8 cellular contexts compared by ENCODE assay signal in the genomic region with DNA sequence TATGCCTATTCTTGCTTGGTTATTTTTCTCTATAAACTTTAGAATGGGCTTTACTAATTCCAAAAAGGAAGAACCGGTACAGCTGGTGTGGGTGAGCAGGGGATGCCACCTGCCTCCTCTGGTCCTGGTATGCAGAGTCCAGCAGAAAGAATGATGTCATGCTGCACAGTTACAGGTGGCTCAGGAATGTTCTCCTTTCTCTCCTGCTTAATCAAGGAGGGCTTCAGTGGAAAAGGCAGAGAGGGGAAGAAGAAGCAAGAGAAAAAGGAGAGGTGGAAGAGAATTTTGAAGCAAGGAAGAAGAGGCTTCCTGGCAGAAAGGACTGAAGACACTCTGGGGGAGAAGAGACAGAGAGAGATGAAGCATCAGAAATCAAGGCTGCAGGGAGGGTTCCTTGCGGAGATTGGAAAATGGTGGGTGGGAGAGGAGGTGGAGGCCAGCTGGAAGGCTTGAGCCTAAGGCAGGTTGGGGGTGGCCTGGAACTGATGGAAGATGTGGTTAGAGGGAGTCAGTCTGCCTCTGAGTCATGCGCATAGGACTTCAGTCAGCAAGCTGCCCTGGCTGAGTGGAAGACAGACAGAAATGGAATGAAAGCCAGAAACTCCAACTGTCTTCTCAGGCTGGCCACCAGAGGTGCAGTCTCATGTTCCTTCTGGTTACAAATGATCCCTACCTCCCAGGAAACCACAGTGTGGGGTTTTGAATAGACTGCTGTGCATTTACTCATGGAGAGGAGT.
DNase-seq lines count a peak whose midpoint lies in the region; ATAC-seq and TF ChIP-seq lines count a peak whose summit lies in the region.

No MANE protein-coding gene starts in this region.

- TF ChIP-seq POLR2A in thyroid gland (IDR thresholded peaks at IDR 0.05) = no peak

- WGBS in thyroid gland, 2 donors = 68 to 74% methylated on average over 3 of the region's 3 CpGs

- H3K9me3 ChIP-seq in thyroid gland = no peaks in the 10 kb centered on the region

- ATAC-seq in HG03196 (IDR thresholded peaks at IDR 0.05; ENCODE audit: unreplicated experiment) = no peak
- no peak for ATAC-seq in HG03439 (IDR thresholded peaks at IDR 0.05; ENCODE audit: unreplicated experiment)
- ATAC-seq in GM19328 (IDR thresholded peaks at IDR 0.05; ENCODE audit: unreplicated experiment) = no peak

- no peaks in the 10 kb centered on the region for H3K36me3 ChIP-seq in thyroid gland

- peak; percentile 44 for DNase-seq in DMS53 treated with DMSO at 0.1 percent for 48 hours (lab: John Stamatoyannopoulos, UW; ENCODE audit: unreplicated experiment)
- DNase-seq in astrocyte of the hippocampus (ENCODE audit: low read depth, low spot score) = peak; percentile 77
- DNase-seq in midbrain (lab: John Stamatoyannopoulos, UW) = peak; percentile 16
- no peak for DNase-seq in thyroid gland

- intact Hi-C loops in thyroid gland (cut with DNase I) = loop anchor here (5.0 kb wide), 1 partner anchor 113 kb away; no protein-coding TSS in a partner anchor

- TF ChIP-seq CTCF in LNCAP (IDR thresholded peaks at IDR 0.05) = peak; percentile 26; the same call in 1 of the 2 replicates
- peak in 1 of 6 experiments; percentile 22 for TF ChIP-seq CTCF in thyroid gland (IDR thresholded peaks at IDR 0.05)

- H3K4me1 ChIP-seq in thyroid gland = no peaks in the 10 kb centered on the region

- H3K27me3 ChIP-seq in thyroid gland = no peaks in the 10 kb centered on the region

- H3K27ac ChIP-seq in thyroid gland = no peak overlapping the region

- no peak overlapping the region for H3K4me3 ChIP-seq in thyroid gland (replicated peaks in 1 of 3)

Comparison
In these comparisons a context has a peak if more than half of its experiments do, and no peak if none do; other contexts are left out.
1. DNase-seq: peak in DMS53 treated with DMSO at 0.1 percent for 48 hours (single experiment), astrocyte of the hippocampus (single experiment) and midbrain (single experiment); none in thyroid gland (0 of 2).